ENCODE assay signal across 9 cellular contexts in genomic region chr20:33209789-33210188, GRCh38. TPM values are rescaled to one million over a fixed set of nuclear protein-coding genes. Genes with fewer than 3 reads are reported as not detected.
DNase-seq lines count a peak whose midpoint lies in the region; ATAC-seq and FAIRE-seq lines count a peak whose summit lies in the region.
"Had no signal": no experiment of that assay in that cellular context is flagged by ENCODE, and none has a peak within 500 bp of the region (broad histone marks: within the 10 kb centered on the region; RNA-seq: fewer than 3 reads in every experiment).

No MANE protein-coding gene starts in this region.

- H3K4me3 Mint-ChIP-seq in activated naive CD8-positive, alpha-beta T cell treated with anti-CD3 and anti-CD28 coated beads, Interleukin-2, amount 50 U/mL, for 24 hours: no peak overlapping the region

- H3K4me1 ChIP-seq in small intestine (ENCODE audit: control insufficient read depth in 2 of 2, insufficient read depth in 1 of 2, low read depth in 1 of 2, low read length in 1 of 2): no peaks in the 10 kb centered on the region

- no peaks in the 10 kb centered on the region for H3K36me3 ChIP-seq in small intestine (ENCODE audit: control insufficient read depth in 2 of 2, insufficient read depth in 2 of 2, low read length in 2 of 2)

- H3K27me3 ChIP-seq in small intestine (ENCODE audit: control insufficient read depth in 2 of 2, insufficient read depth in 2 of 2, low read length in 2 of 2): peaks cover 0 to 9% of the 10 kb centered on the region in 2 donors

- H3K36me3 Mint-ChIP-seq in activated naive CD8-positive, alpha-beta T cell treated with anti-CD3 and anti-CD28 coated beads, Interleukin-2, amount 50 U/mL, for 24 hours (ENCODE audit: low read depth): no peaks in the 10 kb centered on the region

- no peaks in the 10 kb centered on the region for H3K9me3 Mint-ChIP-seq in activated naive CD8-positive, alpha-beta T cell treated with anti-CD3 and anti-CD28 coated beads, Interleukin-2, amount 50 U/mL, for 24 hours

- 7 to 8% (median 7%) methylated on average over 13 of the region's 13 CpGs for WGBS in small intestine, 3 donors

- H3K4me3 ChIP-seq in small intestine (ENCODE audit: low read depth in 1 of 2, low read length in 2 of 2): no peak overlapping the region
- H3K4me3 ChIP-seq: skin epidermis had no signal

- no peak overlapping the region for H3K27ac Mint-ChIP-seq in activated naive CD8-positive, alpha-beta T cell treated with anti-CD3 and anti-CD28 coated beads, Interleukin-2, amount 50 U/mL, for 24 hours

- DNase-seq in H4 (ENCODE audit: low spot score): peak; percentile 40
- DNase-seq in RCC 7860 (ENCODE audit: low spot score): peak; percentile 36
- peak; percentile 49 for DNase-seq in activated naive CD8-positive, alpha-beta T cell treated with anti-CD3 and anti-CD28 coated beads, Interleukin-2, amount 50 U/mL, for 24 hours
- DNase-seq in hypothalamus (lab: John Stamatoyannopoulos, UW): peak in 41 of 51 donors; percentile 1 to 73 (median 18)
- peak; percentile 55 for DNase-seq in small intestine
- no peak for DNase-seq in NCI-H69 (lab: John Stamatoyannopoulos, UW)

- no peaks in the 10 kb centered on the region for H3K4me1 Mint-ChIP-seq in activated naive CD8-positive, alpha-beta T cell treated with anti-CD3 and anti-CD28 coated beads, Interleukin-2, amount 50 U/mL, for 24 hours

- FAIRE-seq in RCC 7860 (lab: Jason Lieb, UNC) (no peak), small intestine (lab: Jason Lieb, UNC) (no peak)

- no peak for ATAC-seq in activated naive CD8-positive, alpha-beta T cell treated with anti-CD3 and anti-CD28 coated beads, Interleukin-2, amount 50 U/mL, for 24 hours
- ATAC-seq in HG03135 (IDR thresholded peaks at IDR 0.05; ENCODE audit: unreplicated experiment) (no peak), GM21381 (IDR thresholded peaks at IDR 0.05; ENCODE audit: unreplicated experiment) (no peak)

- H3K9me3 ChIP-seq in small intestine (ENCODE audit: control insufficient read depth, low read depth): no peaks in the 10 kb centered on the region

- no peak overlapping the region for H3K27ac ChIP-seq in small intestine (ENCODE audit: low read depth in 1 of 2, low read length in 1 of 2)
- H3K27ac ChIP-seq: skin epidermis had no signal

- H3K27me3 Mint-ChIP-seq in activated naive CD8-positive, alpha-beta T cell treated with anti-CD3 and anti-CD28 coated beads, Interleukin-2, amount 50 U/mL, for 24 hours: peaks cover 35% of the 10 kb centered on the region

RNA-seq across cellular contexts. Expression of gene BPIFA3, which starts 7.4 kb away (rescaled TPM):
- not detected in 2 replicates for total RNA-seq in H4 (2014; rRNA removed; shearing (Covaris generic))
- not detected for polyA plus RNA-seq in small intestine

RNA-seq across cellular contexts. Expression of gene BPIFA1, which starts 26.0 kb away (rescaled TPM):
- not detected in 2 replicates for total RNA-seq in H4 (2014; rRNA removed; shearing (Covaris generic))
- under 1 TPM in 1 of 3 donors, not detected in 2; 0.67 TPM for polyA plus RNA-seq in small intestine

RNA-seq across cellular contexts. Expression of gene BPIFA2, which starts 41.8 kb away (rescaled TPM):
- not detected in 2 replicates for total RNA-seq in H4 (2014; rRNA removed; shearing (Covaris generic))
- polyA plus RNA-seq in small intestine: not detected
